Comparison of ENCODE assay signal across 1 cellular context in the genomic region with DNA sequence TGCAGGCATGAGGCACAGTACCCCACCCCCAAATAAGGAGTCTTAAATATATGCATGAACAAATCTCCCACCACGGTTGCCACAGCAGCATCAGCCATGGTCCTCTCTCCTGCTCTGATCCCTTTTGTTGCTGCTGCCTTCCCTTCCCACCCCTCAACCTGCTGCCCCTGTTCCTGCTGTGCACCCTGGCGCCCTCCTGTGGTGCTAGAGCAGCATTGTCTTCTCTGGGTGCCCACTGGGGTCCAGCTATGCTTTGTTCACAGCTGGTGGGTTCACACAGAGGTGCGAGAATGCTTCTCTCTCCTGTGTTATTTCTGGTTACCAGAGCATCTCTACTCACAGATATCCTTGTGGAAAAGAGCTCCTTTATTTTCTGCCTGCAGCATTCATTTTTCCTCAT.
TF ChIP-seq lines count a peak whose summit lies in the region.

No MANE protein-coding gene starts in this region.

TF ChIP-seq in Ishikawa, 13 proteins besides CTCF, POLR2A, EP300 and RAD21 (continued from another document):
- TF ChIP-seq, protein P1, sequence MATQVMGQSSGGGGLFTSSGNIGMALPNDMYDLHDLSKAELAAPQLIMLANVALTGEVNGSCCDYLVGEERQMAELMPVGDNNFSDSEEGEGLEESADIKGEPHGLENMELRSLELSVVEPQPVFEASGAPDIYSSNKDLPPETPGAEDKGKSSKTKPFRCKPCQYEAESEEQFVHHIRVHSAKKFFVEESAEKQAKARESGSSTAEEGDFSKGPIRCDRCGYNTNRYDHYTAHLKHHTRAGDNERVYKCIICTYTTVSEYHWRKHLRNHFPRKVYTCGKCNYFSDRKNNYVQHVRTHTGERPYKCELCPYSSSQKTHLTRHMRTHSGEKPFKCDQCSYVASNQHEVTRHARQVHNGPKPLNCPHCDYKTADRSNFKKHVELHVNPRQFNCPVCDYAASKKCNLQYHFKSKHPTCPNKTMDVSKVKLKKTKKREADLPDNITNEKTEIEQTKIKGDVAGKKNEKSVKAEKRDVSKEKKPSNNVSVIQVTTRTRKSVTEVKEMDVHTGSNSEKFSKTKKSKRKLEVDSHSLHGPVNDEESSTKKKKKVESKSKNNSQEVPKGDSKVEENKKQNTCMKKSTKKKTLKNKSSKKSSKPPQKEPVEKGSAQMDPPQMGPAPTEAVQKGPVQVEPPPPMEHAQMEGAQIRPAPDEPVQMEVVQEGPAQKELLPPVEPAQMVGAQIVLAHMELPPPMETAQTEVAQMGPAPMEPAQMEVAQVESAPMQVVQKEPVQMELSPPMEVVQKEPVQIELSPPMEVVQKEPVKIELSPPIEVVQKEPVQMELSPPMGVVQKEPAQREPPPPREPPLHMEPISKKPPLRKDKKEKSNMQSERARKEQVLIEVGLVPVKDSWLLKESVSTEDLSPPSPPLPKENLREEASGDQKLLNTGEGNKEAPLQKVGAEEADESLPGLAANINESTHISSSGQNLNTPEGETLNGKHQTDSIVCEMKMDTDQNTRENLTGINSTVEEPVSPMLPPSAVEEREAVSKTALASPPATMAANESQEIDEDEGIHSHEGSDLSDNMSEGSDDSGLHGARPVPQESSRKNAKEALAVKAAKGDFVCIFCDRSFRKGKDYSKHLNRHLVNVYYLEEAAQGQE (IDR thresholded peaks at IDR 0.05; ENCODE audit: low read depth) = no peak
- TF ChIP-seq CREB1 (IDR thresholded peaks at IDR 0.05; ENCODE audit: low read depth) (no peak), TEAD4 (IDR thresholded peaks at IDR 0.05) (no peak), TCF12 (IDR thresholded peaks at IDR 0.05; ENCODE audit: low read depth) (no peak), MAX (IDR thresholded peaks at IDR 0.05) (no peak), ZBTB7A (IDR thresholded peaks at IDR 0.05; ENCODE audit: low read depth) (no peak)
- TF ChIP-seq, protein P2, sequence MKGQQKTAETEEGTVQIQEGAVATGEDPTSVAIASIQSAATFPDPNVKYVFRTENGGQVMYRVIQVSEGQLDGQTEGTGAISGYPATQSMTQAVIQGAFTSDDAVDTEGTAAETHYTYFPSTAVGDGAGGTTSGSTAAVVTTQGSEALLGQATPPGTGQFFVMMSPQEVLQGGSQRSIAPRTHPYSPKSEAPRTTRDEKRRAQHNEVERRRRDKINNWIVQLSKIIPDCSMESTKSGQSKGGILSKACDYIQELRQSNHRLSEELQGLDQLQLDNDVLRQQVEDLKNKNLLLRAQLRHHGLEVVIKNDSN (IDR thresholded peaks at IDR 0.05) = no peak
